In genomic region chr20:41145821-41146620, GRCh38 we compare ENCODE assay signal across 10 cellular contexts. TPM values are rescaled to one million over a fixed set of nuclear protein-coding genes. Genes with fewer than 3 reads are reported as not detected.
DNase-seq lines count a peak whose midpoint lies in the region; ATAC-seq and TF ChIP-seq lines count a peak whose summit lies in the region.
"Had no signal": no experiment of that assay in that cellular context is flagged by ENCODE, and none has a peak within 500 bp of the region (broad histone marks: within the 10 kb centered on the region; RNA-seq: fewer than 3 reads in every experiment).

No MANE protein-coding gene starts in this region.

- no peak for ATAC-seq in activated T-cell treated with anti-CD3 and anti-CD28 coated beads, Interleukin-2, amount 50 U/mL, for 4 hours
- ATAC-seq in upper lobe of left lung (ENCODE audit: low FRiP score in 2 of 2) (peak; percentile 7 to 64), HG02870 (IDR thresholded peaks at IDR 0.05; ENCODE audit: unreplicated experiment) (no peak)
- ATAC-seq: Panc1 had no signal

- H3K36me3 Mint-ChIP-seq in activated T-cell treated with anti-CD3 and anti-CD28 coated beads, Interleukin-2, amount 50 U/mL, for 4 hours (ENCODE audit: insufficient read depth) = peaks cover 4% of the 10 kb centered on the region

- no peaks in the 10 kb centered on the region for H3K36me3 ChIP-seq in upper lobe of left lung
- H3K36me3 ChIP-seq: neutrophil had no signal

- H3K27ac ChIP-seq in coronary artery = peak overlapping the region; percentile 54 to 79
- H3K27ac ChIP-seq in upper lobe of left lung = peak overlapping the region; percentile 67 to 98 (median 87)
- H3K27ac ChIP-seq: neutrophil had no signal

- no peaks in the 10 kb centered on the region for H3K9me3 ChIP-seq in upper lobe of left lung
- H3K9me3 ChIP-seq: neutrophil had no signal

- no peak for TF ChIP-seq POLR2A in upper lobe of left lung (IDR thresholded peaks at IDR 0.05)

- 47 to 50% methylated on average over 11 to 12 of the region's 12 CpGs for WGBS in upper lobe of left lung, 2 donors

- peaks cover 96 to 100% (median 98%) of the 10 kb centered on the region in 4 donors for H3K4me1 ChIP-seq in upper lobe of left lung

- peaks cover 99% of the 10 kb centered on the region for H3K4me1 Mint-ChIP-seq in activated T-cell treated with anti-CD3 and anti-CD28 coated beads, Interleukin-2, amount 50 U/mL, for 4 hours (ENCODE audit: low read depth)

- H3K27me3 Mint-ChIP-seq in activated T-cell treated with anti-CD3 and anti-CD28 coated beads, Interleukin-2, amount 50 U/mL, for 4 hours (ENCODE audit: low read depth) = no peaks in the 10 kb centered on the region

- TF ChIP-seq CTCF in coronary artery (IDR thresholded peaks at IDR 0.05) (no peak), upper lobe of left lung (IDR thresholded peaks at IDR 0.05) (no peak), GM10266 (IDR thresholded peaks at IDR 0.05; ENCODE audit: control insufficient read depth, insufficient read depth, low read depth, missing control alignments) (no peak)

- H3K4me3 Mint-ChIP-seq in activated T-cell treated with anti-CD3 and anti-CD28 coated beads, Interleukin-2, amount 50 U/mL, for 4 hours = peak overlapping the region; percentile 8

- no peaks in the 10 kb centered on the region for H3K27me3 ChIP-seq in upper lobe of left lung

- H3K9me3 Mint-ChIP-seq in activated T-cell treated with anti-CD3 and anti-CD28 coated beads, Interleukin-2, amount 50 U/mL, for 4 hours = no peaks in the 10 kb centered on the region

- no peak for DNase-seq in activated T-cell treated with anti-CD3 and anti-CD28 coated beads, Interleukin-2, amount 50 U/mL, for 4 hours
- DNase-seq in activated T-cell treated with anti-CD3 and anti-CD28 coated beads for 4 hours (no peak), coronary artery (ENCODE audit: low spot score) (no peak), midbrain (lab: John Stamatoyannopoulos, UW) (peak; percentile 43), upper lobe of left lung (peak in 1 of 2 donors; percentile 83), mucosa of gallbladder (ENCODE audit: low spot score) (no peak), GM10266 (ENCODE audit: extremely low spot score) (no peak)

- H3K4me3 ChIP-seq in coronary artery = peak overlapping the region; percentile 35
- no peak overlapping the region for H3K4me3 ChIP-seq in upper lobe of left lung

- TF ChIP-seq EP300 in upper lobe of left lung (IDR thresholded peaks at IDR 0.05) = peak in 1 of 4 donors; percentile 14

RNA-seq across cellular contexts. Expression of gene PLCG1, which starts 8.7 kb away (rescaled TPM):
- 100 to 1,000 TPM in 1 of 3 donors, 10 to 100 TPM in 2; 89.1 to 104 (median 91.3) TPM for total RNA-seq in activated T-cell treated with anti-CD3 and anti-CD28 coated beads, Interleukin-2, amount 50 U/mL, for 4 hours
- total RNA-seq in upper lobe of left lung = 100 to 1,000 TPM in 3 of 6 donors, 10 to 100 TPM in 3; 69.8 to 383 (median 99.5) TPM
- total RNA-seq in mucosa of gallbladder = 138 TPM

Comparison
In these comparisons a context has a peak if more than half of its experiments do, and no peak if none do; other contexts are left out.
1. ATAC-seq: peak in upper lobe of left lung (2 of 2); none in activated T-cell treated with anti-CD3 and anti-CD28 coated beads, Interleukin-2, amount 50 U/mL, for 4 hours (0 of 2) and HG02870 (single experiment).